ENCODE assay signal across 8 cellular contexts in genomic region chr14:102774391-102775153, GRCh38. TPM values are rescaled to one million over a fixed set of nuclear protein-coding genes. Genes with fewer than 3 reads are reported as not detected.
A peak's percentile ranks its signal among the peaks of the same experiment; 100 is the strongest.
DNase-seq lines count a peak whose midpoint lies in the region; ATAC-seq and TF ChIP-seq lines count a peak whose summit lies in the region.

No MANE protein-coding gene starts in this region.

- no peak overlapping the region for H3K27ac ChIP-seq in neuronal stem cell (replicated peaks; ENCODE audit: low read length)
- H3K27ac ChIP-seq in uterus = peak overlapping the region in 1 of 2 donors; percentile 36

- H3K27me3 Mint-ChIP-seq in IgD-negative memory B cell = no peaks in the 10 kb centered on the region
- no peaks in the 10 kb centered on the region for H3K27me3 Mint-ChIP-seq in activated T-helper 2 cell treated with anti-CD3 and anti-CD28 coated beads, Interferon-gamma antibody, Interleukin-2, Interleukin-4, amounts not matched to agents 10 μg/mL and 5 μg/mL and 100 μg/mL, durations not matched to agents 14 hours and 24 hours and 36 hours (ENCODE audit: low read depth)

- H2BK120ac ChIP-seq in neuronal stem cell (ENCODE audit: low read depth, low read length) = no peak overlapping the region

- ATAC-seq in GM19023 (IDR thresholded peaks at IDR 0.05; ENCODE audit: unreplicated experiment) = peak; percentile 24

- no peak for TF ChIP-seq POLR2A in uterus (IDR thresholded peaks at IDR 0.05)

- H3K18ac ChIP-seq in neuronal stem cell (ENCODE audit: low read length) = peak overlapping the region; percentile 15

- TF ChIP-seq CTCF in BJ (IDR thresholded peaks at IDR 0.05; ENCODE audit: insufficient read depth, low read depth, low read length) (peak; percentile 89), fibroblast of the aortic adventitia (IDR thresholded peaks at IDR 0.05; ENCODE audit: insufficient read depth, low read length) (peak; percentile 94), uterus (IDR thresholded peaks at IDR 0.05) (peak; percentile 59 to 71 (median 68))

- WGBS in neuronal stem cell (ENCODE audit: extremely low coverage in 2 of 2, insufficient read length in 2 of 2, insufficient replicate concordance in 1 of 2), 2 donors = no CpG with 5 or more reads among the region's 10 CpGs

- H3K23ac ChIP-seq in neuronal stem cell (ENCODE audit: low read depth, low read length, poor library complexity) = no peak overlapping the region

- no peak overlapping the region for H4K91ac ChIP-seq in neuronal stem cell (ENCODE audit: low read depth, low read length, poor library complexity)

- POLR2A ChIA-PET in BJ (lab: Charles Lee) = no interaction called here

- H3K4me1 ChIP-seq in neuronal stem cell (ENCODE audit: control insufficient read depth in 2 of 2, insufficient read depth in 1 of 2, low read depth in 1 of 2, low read length in 2 of 2) = peaks cover 15 to 21% of the 10 kb centered on the region in 2 donors
- no peaks in the 10 kb centered on the region for H3K4me1 ChIP-seq in uterus

- DNase-seq in BJ (ENCODE audit: low read depth) (no peak), RPMI7951 (ENCODE audit: low read depth) (peak; percentile 71), fibroblast of the aortic adventitia (ENCODE audit: low read depth) (peak; percentile 83), neuronal stem cell (ENCODE audit: low spot score) (no peak), uterus (peak; percentile 42 to 52)
- DNase-seq in activated T-helper 2 cell treated with anti-CD3 and anti-CD28 coated beads, Interferon-gamma antibody, Interleukin-2, Interleukin-4, amounts not matched to agents 10 μg/mL and 5 μg/mL and 100 μg/mL, durations not matched to agents 14 hours and 24 hours and 36 hours (ENCODE audit: low spot score) = peak; percentile 52

- H3K4me3 Mint-ChIP-seq in IgD-negative memory B cell = peak overlapping the region; percentile 49 to 88 (median 65)
- no peak overlapping the region for H3K4me3 Mint-ChIP-seq in activated T-helper 2 cell treated with anti-CD3 and anti-CD28 coated beads, Interferon-gamma antibody, Interleukin-2, Interleukin-4, amounts not matched to agents 10 μg/mL and 5 μg/mL and 100 μg/mL, durations not matched to agents 14 hours and 24 hours and 36 hours (ENCODE audit: low read depth)

- peaks cover 27 to 55% (median 45%) of the 10 kb centered on the region in 3 donors for H3K4me1 Mint-ChIP-seq in IgD-negative memory B cell
- peaks cover 30% of the 10 kb centered on the region for H3K4me1 Mint-ChIP-seq in activated T-helper 2 cell treated with anti-CD3 and anti-CD28 coated beads, Interferon-gamma antibody, Interleukin-2, Interleukin-4, amounts not matched to agents 10 μg/mL and 5 μg/mL and 100 μg/mL, durations not matched to agents 14 hours and 24 hours and 36 hours (ENCODE audit: low read depth)

- no peak overlapping the region for H3K4me2 ChIP-seq in neuronal stem cell (ENCODE audit: insufficient read depth, low read length, poor library complexity, severe bottlenecking)

- H2BK12ac ChIP-seq in neuronal stem cell (ENCODE audit: low read length) = no peak overlapping the region

- no peak overlapping the region for H4K8ac ChIP-seq in neuronal stem cell (ENCODE audit: low read depth, low read length)

- peak overlapping the region; percentile 93 to 96 (median 95) for H3K27ac Mint-ChIP-seq in IgD-negative memory B cell
- peak overlapping the region; percentile 84 for H3K27ac Mint-ChIP-seq in activated T-helper 2 cell treated with anti-CD3 and anti-CD28 coated beads, Interferon-gamma antibody, Interleukin-2, Interleukin-4, amounts not matched to agents 10 μg/mL and 5 μg/mL and 100 μg/mL, durations not matched to agents 14 hours and 24 hours and 36 hours

- H3K4me3 ChIP-seq in BJ (ENCODE audit: low read depth, low read length) (no peak overlapping the region), fibroblast of the aortic adventitia (ENCODE audit: low read depth, low read length) (no peak overlapping the region), neuronal stem cell (ENCODE audit: low read length in 2 of 2) (peak overlapping the region in 1 of 2 donors; percentile 28), uterus (no peak overlapping the region)

- H2BK5ac ChIP-seq in neuronal stem cell (ENCODE audit: low read length) = no peak overlapping the region

- H3K36me3 Mint-ChIP-seq in IgD-negative memory B cell = peaks cover 5% of the 10 kb centered on the region
- peaks cover 14% of the 10 kb centered on the region for H3K36me3 Mint-ChIP-seq in activated T-helper 2 cell treated with anti-CD3 and anti-CD28 coated beads, Interferon-gamma antibody, Interleukin-2, Interleukin-4, amounts not matched to agents 10 μg/mL and 5 μg/mL and 100 μg/mL, durations not matched to agents 14 hours and 24 hours and 36 hours (ENCODE audit: low read depth)

- intact Hi-C loops in activated T-helper 2 cell treated with anti-CD3 and anti-CD28 coated beads, Interferon-gamma antibody, Interleukin-2, Interleukin-4, amounts not matched to agents 10 μg/mL and 5 μg/mL and 100 μg/mL, durations not matched to agents 14 hours and 24 hours and 36 hours (cut with micrococcal nuclease) = loop anchor here (1.0 to 10.0 kb wide), 4 partner anchors 80 to 182 kb away; partner anchors contain the start of gene RCOR1
- intact Hi-C loops in uterus (cut with DNase I; ENCODE audit: low total_unique reads) = no loop called here

- no peaks in the 10 kb centered on the region for H3K36me3 ChIP-seq in BJ (ENCODE audit: control insufficient read depth, insufficient read depth, low read length)
- no peaks in the 10 kb centered on the region for H3K36me3 ChIP-seq in neuronal stem cell (replicated peaks in 1 of 2; ENCODE audit: control insufficient read depth in 2 of 2, insufficient read depth in 2 of 2, low read length in 2 of 2)
- H3K36me3 ChIP-seq in uterus = no peaks in the 10 kb centered on the region

- H3K4ac ChIP-seq in neuronal stem cell (ENCODE audit: low read length) = no peak overlapping the region

- no peak overlapping the region for H2BK15ac ChIP-seq in neuronal stem cell (ENCODE audit: low read length)

- H3K79me1 ChIP-seq in neuronal stem cell (ENCODE audit: low read depth, low read length) = peaks cover 3% of the 10 kb centered on the region

- H2AFZ ChIP-seq in neuronal stem cell (ENCODE audit: low read length) = peak overlapping the region; percentile 91

- H3K14ac ChIP-seq in neuronal stem cell (ENCODE audit: low read length) = no peak overlapping the region

- H3K9me3 ChIP-seq in neuronal stem cell (replicated peaks in 1 of 2; ENCODE audit: control insufficient read depth in 2 of 2, insufficient read depth in 1 of 2, low read depth in 1 of 2, low read length in 2 of 2) (no peaks in the 10 kb centered on the region), uterus (no peaks in the 10 kb centered on the region)

- H3K27me3 ChIP-seq in BJ (ENCODE audit: control insufficient read depth, insufficient read depth, low read length) (peaks cover 5% of the 10 kb centered on the region), neuronal stem cell (ENCODE audit: control insufficient read depth in 3 of 3, insufficient read depth in 3 of 3, low read depth in 1 of 3, low read length in 3 of 3) (peaks cover 0 to 2% (median 0%) of the 10 kb centered on the region in 3 experiments), uterus (no peaks in the 10 kb centered on the region)

- H2AK5ac ChIP-seq in neuronal stem cell (ENCODE audit: low read depth, low read length) = no peak overlapping the region

- no peak overlapping the region for H3K9ac ChIP-seq in neuronal stem cell (ENCODE audit: low read depth, low read length, poor library complexity)

- CTCF ChIA-PET in BJ (lab: Yijun Ruan, JAX) = interaction anchor here (0.7 to 3.9 kb wide), 18 partner anchors 9 to 517 kb away, joined by 3 to 33 read pairs (median 3); no protein-coding TSS in a partner anchor

- H3K9me3 Mint-ChIP-seq in IgD-negative memory B cell = peaks cover 0 to 1% (median 0%) of the 10 kb centered on the region in 3 donors
- no peaks in the 10 kb centered on the region for H3K9me3 Mint-ChIP-seq in activated T-helper 2 cell treated with anti-CD3 and anti-CD28 coated beads, Interferon-gamma antibody, Interleukin-2, Interleukin-4, amounts not matched to agents 10 μg/mL and 5 μg/mL and 100 μg/mL, durations not matched to agents 14 hours and 24 hours and 36 hours

RNA-seq across cellular contexts. Expression of gene TRAF3, which starts 2.7 kb away (rescaled TPM):
- polyA plus RNA-seq in BJ (2011; rRNA removed) (16.9 and 20.1 TPM in 2 replicates), IgD-negative memory B cell (35.3 TPM)
- polyA minus RNA-seq in BJ (2011; rRNA and poly(A)+ RNA removed) = 18.4 and 20.9 TPM in 2 replicates
- 15.7 and 16.3 TPM in 2 replicates for total RNA-seq in RPMI7951 (2014; rRNA removed; shearing (Covaris generic))
- 67.8 and 72.9 TPM in 2 replicates for total RNA-seq in activated T-helper 2 cell treated with anti-CD3 and anti-CD28 coated beads, Interferon-gamma antibody, Interleukin-2, Interleukin-4, amounts not matched to agents 10 μg/mL and 5 μg/mL and 100 μg/mL, durations not matched to agents 14 hours and 24 hours and 36 hours
- total RNA-seq in fibroblast of the aortic adventitia (ENCODE audit: low replicate concordance) (19.3 and 21.5 TPM in 2 replicates), uterus (10 to 100 TPM in 3 of 4 donors, 1 to 10 TPM in 1; 7.4 to 33.1 (median 22.1) TPM)
- 16.4 TPM for polyA plus RNA-seq in neuronal stem cell (2013, experiment 1 of 2)
- 16.2 TPM for polyA plus RNA-seq in neuronal stem cell (2013, experiment 2 of 2)

Comparison
In these comparisons a context has a peak if more than half of its experiments do, and no peak if none do; other contexts are left out.
1. DNase-seq: peak in RPMI7951 (single experiment), activated T-helper 2 cell treated with anti-CD3 and anti-CD28 coated beads, Interferon-gamma antibody, Interleukin-2, Interleukin-4, amounts not matched to agents 10 μg/mL and 5 μg/mL and 100 μg/mL, durations not matched to agents 14 hours and 24 hours and 36 hours (single experiment), fibroblast of the aortic adventitia (single experiment) and uterus (2 of 2); none in BJ (single experiment) and neuronal stem cell (single experiment).
2. Peak in every context shown above with its lines, with median percentiles within 50 percentile points of each other: CTCF ChIP-seq.